ENCODE assay signal across 9 cellular contexts in genomic region chr12:57237952-57238853, GRCh38. TPM values are rescaled to one million over a fixed set of nuclear protein-coding genes. Genes with fewer than 3 reads are reported as not detected.
DNase-seq lines count a peak whose midpoint lies in the region; ATAC-seq and TF ChIP-seq lines count a peak whose summit lies in the region.
"Had no signal": no experiment of that assay in that cellular context is flagged by ENCODE, and none has a peak within 500 bp of the region (broad histone marks: within the 10 kb centered on the region; RNA-seq: fewer than 3 reads in every experiment).

No MANE protein-coding gene starts in this region.

- TF ChIP-seq POLR2A in spleen (IDR thresholded peaks at IDR 0.05), result no peak

- H2BK12ac ChIP-seq in H9 (ENCODE audit: insufficient read length, low read depth, low read length), result no peak overlapping the region

- no peaks in the 10 kb centered on the region for H3K9me3 Mint-ChIP-seq in H9
- no peaks in the 10 kb centered on the region for H3K9me3 Mint-ChIP-seq in WTC11

- H2BK20ac ChIP-seq in H9 (ENCODE audit: low read depth, low read length, poor library complexity, severe bottlenecking), result no peak overlapping the region

- H3K4me3 ChIP-seq in BE2C (ENCODE audit: low read depth, low read length), result peak overlapping the region; percentile 63
- peak overlapping the region; percentile 16 to 77 (median 51) for H3K4me3 ChIP-seq in spleen

- H3K4ac ChIP-seq in H9 (ENCODE audit: low read depth, low read length), result no peak overlapping the region

- no peak overlapping the region for H3K23ac ChIP-seq in H9 (ENCODE audit: insufficient read length, low read depth, low read length)

- H3K9ac ChIP-seq in H9 (ENCODE audit: extremely low read depth, insufficient read length, low read length), result peak overlapping the region; percentile 16

- CTCF ChIA-PET in WTC11 (lab: Charles Lee), result interaction anchor here (0.6 to 18.5 kb wide), 18 partner anchors 10 to 379 kb away, joined by 3 to 660 read pairs (median 5); partner anchors contain the start of genes INHBE, NXPH4, SHMT2 and STAC3

- no peak for ATAC-seq in WTC11
- ATAC-seq in left cardiac atrium, result peak; percentile 0 to 4
- ATAC-seq in HG02970 (IDR thresholded peaks at IDR 0.05; ENCODE audit: low FRiP score, unreplicated experiment), result no peak

- H3K36me3 ChIP-seq in BE2C (peaks cover 12% of the 10 kb centered on the region), spleen (peaks cover 0 to 25% (median 12%) of the 10 kb centered on the region in 6 donors)

- DNase-seq in BE2C, result no peak
- DNase-seq in H9, result peak; percentile 71
- DNase-seq in WTC11 (ENCODE audit: low spot score), result peak; percentile 56
- no peak for DNase-seq in left cardiac atrium
- peak; percentile 81 for DNase-seq in spleen
- DNase-seq in KG1 (lab: John Stamatoyannopoulos, UW), result no peak
- DNase-seq in germinal center (ENCODE audit: low spot score), result no peak

- no peak overlapping the region for H3K56ac ChIP-seq in H9 (ENCODE audit: insufficient read length, low read depth, low read length)

- H3K4me1 Mint-ChIP-seq in H9 (peaks cover 56 to 70% of the 10 kb centered on the region in 2 experiments), WTC11 (peaks cover 62% of the 10 kb centered on the region)

- peaks cover 28% of the 10 kb centered on the region for H3K23me2 ChIP-seq in H9 (ENCODE audit: insufficient read length, low read depth, low read length, poor library complexity, severe bottlenecking)

- TF ChIP-seq CTCF in BE2C (IDR thresholded peaks at IDR 0.05; ENCODE audit: low read depth, low read length), result no peak
- TF ChIP-seq CTCF in H9 (conservative IDR thresholded peaks at IDR 0.05), result no peak
- no peak for TF ChIP-seq CTCF in WTC11 (IDR thresholded peaks at IDR 0.05)
- no peak for TF ChIP-seq CTCF in spleen (IDR thresholded peaks at IDR 0.05 in 8 of 11, conservative IDR thresholded peaks at IDR 0.05 in 3 of 11)

- H2BK120ac ChIP-seq in H9 (ENCODE audit: low read depth, low read length, poor library complexity, severe bottlenecking), result no peak overlapping the region

- H3K27ac Mint-ChIP-seq in H9, result peak overlapping the region in 1 of 3 experiments; percentile 94; a peak in 1 of 7 replicates
- no peak overlapping the region; the same call in 1 of the 2 replicates for H3K27ac Mint-ChIP-seq in WTC11

- H3K27me3 Mint-ChIP-seq in H9 (ENCODE audit: low read depth) (peaks cover 84% of the 10 kb centered on the region), WTC11 (ENCODE audit: low read depth) (peaks cover 86% of the 10 kb centered on the region)

- H3K27me3 ChIP-seq in BE2C (peaks cover 79% of the 10 kb centered on the region), H9 (ENCODE audit: insufficient read depth, low read length) (peaks cover 56% of the 10 kb centered on the region), spleen (replicated peaks in 1 of 7) (peaks cover 0 to 82% (median 71%) of the 10 kb centered on the region in 7 donors)

- H3K9me3 ChIP-seq in BE2C, result no peaks in the 10 kb centered on the region
- H3K9me3 ChIP-seq in H9 (ENCODE audit: control insufficient read depth, low read depth, low read length), result no peaks in the 10 kb centered on the region
- no peaks in the 10 kb centered on the region for H3K9me3 ChIP-seq in spleen

- no peak overlapping the region for H3K18ac ChIP-seq in H9 (ENCODE audit: insufficient read length, low read depth, low read length)

- no peak overlapping the region for H3K14ac ChIP-seq in H9 (ENCODE audit: insufficient read depth, low read length)

- intact Hi-C loops in left cardiac atrium (cut with DNase I) (no loop called here), spleen (cut with DNase I; ENCODE audit: low total_unique reads) (loop anchor here (2.0 kb wide), 1 partner anchor 21 kb away; the partner anchor contains the start of gene NXPH4)

- H4K20me1 ChIP-seq in H9 (ENCODE audit: control insufficient read depth, insufficient read depth, insufficient read length), result peaks cover 4% of the 10 kb centered on the region

- H2BK15ac ChIP-seq in H9 (ENCODE audit: low read depth, low read length), result no peak overlapping the region

- POLR2A ChIA-PET in WTC11 (lab: Charles Lee), result interaction anchor here (0.6 to 9.7 kb wide), 6 partner anchors 8 to 222 kb away, joined by 5 to 97 read pairs (median 12); partner anchors contain the start of genes NXPH4 and SHMT2

- H3K4me2 ChIP-seq in H9 (ENCODE audit: insufficient read depth, insufficient read length, low read length), result peak overlapping the region; percentile 82

- no peak overlapping the region for H2AK5ac ChIP-seq in H9 (ENCODE audit: insufficient read length, low read length)

- H3T11ph ChIP-seq in H9 (ENCODE audit: low read length), result no peak overlapping the region

- H3K36me3 Mint-ChIP-seq in H9 (ENCODE audit: insufficient read depth in 1 of 3, low read depth in 3 of 3) (peaks cover 15 to 18% (median 16%) of the 10 kb centered on the region in 3 experiments), WTC11 (peaks cover 16% of the 10 kb centered on the region)

- H3K27ac ChIP-seq in H9 (ENCODE audit: insufficient read length, low read depth, low read length), result no peak overlapping the region
- peak overlapping the region in 4 of 8 donors; percentile 14 to 45 (median 21) for H3K27ac ChIP-seq in spleen
- H3K27ac ChIP-seq: epithelial cell of prostate had no signal

- no peak overlapping the region for H4K5ac ChIP-seq in H9 (ENCODE audit: insufficient read length, low read depth, low read length)

- H3K4me1 ChIP-seq in BE2C (peaks cover 35% of the 10 kb centered on the region), H9 (ENCODE audit: insufficient read depth, low read length) (no peaks in the 10 kb centered on the region), spleen (peaks cover 62 to 100% (median 94%) of the 10 kb centered on the region in 6 donors)

- H2AFZ ChIP-seq in H9 (ENCODE audit: low read length), result no peak overlapping the region

- no peak overlapping the region for H4K8ac ChIP-seq in H9 (replicated peaks; ENCODE audit: insufficient read length, low read depth, low read length)

- WGBS in H9 (ENCODE audit: extremely low coverage, insufficient read length, low lambda C conversion rate), result no CpG with 5 or more reads among the region's 62 CpGs
- 4 to 7% (median 6%) methylated on average over 52 to 62 of the region's 62 CpGs for whole genome bisulfite sequencing in spleen, 5 donors

- H3K4me3 Mint-ChIP-seq in H9, result peak overlapping the region; percentile 72 to 87
- H3K4me3 Mint-ChIP-seq in WTC11, result peak overlapping the region; percentile 84

- no peaks in the 10 kb centered on the region for H3K79me2 ChIP-seq in H9 (ENCODE audit: insufficient read depth, low read length)

- H2BK5ac ChIP-seq in H9 (ENCODE audit: insufficient read length, low read length), result no peak overlapping the region

- H3K79me1 ChIP-seq in H9 (ENCODE audit: insufficient read depth, low read depth, low read length, poor library complexity, severe bottlenecking), result no peaks in the 10 kb centered on the region

- H4K91ac ChIP-seq in H9 (ENCODE audit: insufficient read length, low read depth, low read length), result no peak overlapping the region

TF ChIP-seq in WTC11, 78 proteins besides CTCF, POLR2A, EP300 and RAD21 (continues in another document):
- TF ChIP-seq ZNF423 (CRISPR knock-in tag; IDR thresholded peaks at IDR 0.05) (no peak), KAT7 (CRISPR knock-in tag; IDR thresholded peaks at IDR 0.05; ENCODE audit: borderline replicate concordance) (no peak), ATF3 (CRISPR knock-in tag; conservative IDR thresholded peaks at IDR 0.05) (no peak), TEAD1 (CRISPR knock-in tag; IDR thresholded peaks at IDR 0.05) (0 out of 2 replicates have a peak, but pooled peaks have one; percentile 11), ZNF317 (CRISPR knock-in tag; IDR thresholded peaks at IDR 0.05; ENCODE audit: borderline replicate concordance, low read depth) (no peak), NFYB (CRISPR knock-in tag; conservative IDR thresholded peaks at IDR 0.05; ENCODE audit: low read depth) (no peak), ZNF138 (CRISPR knock-in tag; conservative IDR thresholded peaks at IDR 0.05) (no peak), ZNF263 (CRISPR knock-in tag; IDR thresholded peaks at IDR 0.05; ENCODE audit: low read depth) (no peak), ZBTB21 (CRISPR knock-in tag; IDR thresholded peaks at IDR 0.05; ENCODE audit: borderline replicate concordance) (no peak)
- TF ChIP-seq, protein P1, sequence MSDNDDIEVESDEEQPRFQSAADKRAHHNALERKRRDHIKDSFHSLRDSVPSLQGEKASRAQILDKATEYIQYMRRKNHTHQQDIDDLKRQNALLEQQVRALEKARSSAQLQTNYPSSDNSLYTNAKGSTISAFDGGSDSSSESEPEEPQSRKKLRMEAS (CRISPR knock-in tag; IDR thresholded peaks at IDR 0.05), result no peak

RNA-seq across cellular contexts. Expression of gene SHMT2, which starts 8.7 kb away (rescaled TPM):
- polyA plus RNA-seq in BE2C (2012; ENCODE audit: insufficient read depth, insufficient read length, low read depth), result 1,102 TPM
- total RNA-seq in H9 (2021), result 257 and 260 TPM in 2 replicates
- 262 to 297 TPM (median 265 TPM) in 3 replicates for total RNA-seq in WTC11 (2021)
- 10 to 100 TPM; 31.1 to 39.6 TPM for total RNA-seq in left cardiac atrium
- total RNA-seq in spleen, result 10 to 100 TPM; 52.2 to 86.6 (median 63.8) TPM
- 10 to 100 TPM; 47.3 to 72.7 (median 57.8) TPM for polyA plus RNA-seq in spleen

RNA-seq across cellular contexts. Expression of gene STAC3, which starts 12.8 kb away (rescaled TPM):
- 7.5 TPM for polyA plus RNA-seq in BE2C (2012; ENCODE audit: insufficient read depth, insufficient read length, low read depth)
- total RNA-seq in H9 (2021), result 2.0 and 2.8 TPM in 2 replicates
- total RNA-seq in WTC11 (2021), result 3.2 to 3.4 TPM (median 3.3 TPM) in 3 replicates
- total RNA-seq in left cardiac atrium, result 1 to 10 TPM; 1.2 to 2.7 TPM
- 1 to 10 TPM; 3.4 to 9.8 (median 5.6) TPM for total RNA-seq in spleen
- polyA plus RNA-seq in spleen, result 10 to 100 TPM; 10.1 to 16.4 (median 10.4) TPM

RNA-seq across cellular contexts. Expression of gene NXPH4, which starts 21.6 kb away (rescaled TPM):
- polyA plus RNA-seq in BE2C (2012; ENCODE audit: insufficient read depth, insufficient read length, low read depth), result 47.6 TPM
- 2.1 and 2.8 TPM in 2 replicates for total RNA-seq in H9 (2021)
- 3.7 to 4.9 TPM (median 4.4 TPM) in 3 replicates for total RNA-seq in WTC11 (2021)
- total RNA-seq in left cardiac atrium, result 1 to 10 TPM in 1 of 2 donors, under 1 TPM in 1; 0.50 to 2.1 TPM
- under 1 TPM in 3 of 7 donors, not detected in 4; 0.28 to 0.60 (median 0.54) TPM for total RNA-seq in spleen
- polyA plus RNA-seq in spleen, result under 1 TPM; 0.11 to 0.19 (median 0.15) TPM

Comparison
In these comparisons a context has a peak if more than half of its experiments do, and no peak if none do; other contexts are left out.
1. DNase-seq: peak in H9 (single experiment), WTC11 (single experiment) and spleen (single experiment); none in BE2C (single experiment), left cardiac atrium (single experiment), KG1 (single experiment) and germinal center (single experiment).
2. ATAC-seq: peak in left cardiac atrium (2 of 2); none in WTC11 (single experiment) and HG02970 (single experiment).